In the genomic region with DNA sequence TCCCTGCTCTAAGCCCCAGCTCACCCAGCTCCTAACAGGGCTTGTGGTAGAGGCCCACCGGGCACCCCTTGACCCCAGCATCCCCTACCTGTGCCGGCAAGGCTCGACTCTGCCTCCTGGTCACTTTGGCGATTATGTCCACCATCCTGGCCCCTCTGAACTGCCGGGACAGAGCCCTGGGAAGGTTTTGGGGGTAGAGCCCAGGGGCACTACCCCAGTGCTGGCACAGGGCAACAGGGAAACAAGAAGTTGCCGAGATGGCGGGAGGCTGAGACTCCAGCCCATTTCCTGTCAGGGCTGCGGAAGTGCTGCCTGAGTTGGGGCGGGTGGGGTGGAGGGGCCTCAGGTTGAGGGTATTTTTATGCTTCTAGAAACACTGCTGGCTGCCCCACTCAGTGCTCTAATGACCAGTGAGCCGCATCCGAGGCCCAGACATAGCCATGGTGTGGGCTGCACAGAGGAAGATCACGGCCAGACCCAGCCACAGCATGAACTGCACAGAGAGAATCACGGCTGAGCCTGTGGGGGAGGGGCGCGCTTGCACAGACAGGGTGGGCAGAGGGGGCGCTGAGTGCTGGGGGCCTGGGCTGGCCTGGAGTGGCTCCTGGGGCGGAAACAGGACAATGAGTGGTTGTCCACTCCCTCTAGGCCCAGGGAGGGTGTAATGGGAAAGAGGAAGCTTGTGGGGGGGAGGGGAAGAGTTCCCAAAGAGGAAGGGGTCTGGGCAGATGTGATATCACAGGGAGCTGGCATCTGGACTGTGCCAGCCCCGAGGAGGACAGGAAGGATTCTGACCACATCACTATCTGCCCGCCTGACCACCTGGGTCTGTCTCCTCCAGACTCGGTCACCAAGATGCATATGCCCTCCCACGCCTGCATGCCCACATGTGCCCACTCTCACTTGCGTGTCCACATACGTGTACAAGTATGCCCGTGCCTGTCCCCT, we compare ENCODE assay signal across 1 cellular context.
TF ChIP-seq lines count a peak whose summit lies in the region.

No MANE protein-coding gene starts in this region.

TF ChIP-seq in GM12878, 131 proteins besides CTCF, POLR2A, EP300 and RAD21 (continued from another document and continues in another):
- TF ChIP-seq, protein P1, sequence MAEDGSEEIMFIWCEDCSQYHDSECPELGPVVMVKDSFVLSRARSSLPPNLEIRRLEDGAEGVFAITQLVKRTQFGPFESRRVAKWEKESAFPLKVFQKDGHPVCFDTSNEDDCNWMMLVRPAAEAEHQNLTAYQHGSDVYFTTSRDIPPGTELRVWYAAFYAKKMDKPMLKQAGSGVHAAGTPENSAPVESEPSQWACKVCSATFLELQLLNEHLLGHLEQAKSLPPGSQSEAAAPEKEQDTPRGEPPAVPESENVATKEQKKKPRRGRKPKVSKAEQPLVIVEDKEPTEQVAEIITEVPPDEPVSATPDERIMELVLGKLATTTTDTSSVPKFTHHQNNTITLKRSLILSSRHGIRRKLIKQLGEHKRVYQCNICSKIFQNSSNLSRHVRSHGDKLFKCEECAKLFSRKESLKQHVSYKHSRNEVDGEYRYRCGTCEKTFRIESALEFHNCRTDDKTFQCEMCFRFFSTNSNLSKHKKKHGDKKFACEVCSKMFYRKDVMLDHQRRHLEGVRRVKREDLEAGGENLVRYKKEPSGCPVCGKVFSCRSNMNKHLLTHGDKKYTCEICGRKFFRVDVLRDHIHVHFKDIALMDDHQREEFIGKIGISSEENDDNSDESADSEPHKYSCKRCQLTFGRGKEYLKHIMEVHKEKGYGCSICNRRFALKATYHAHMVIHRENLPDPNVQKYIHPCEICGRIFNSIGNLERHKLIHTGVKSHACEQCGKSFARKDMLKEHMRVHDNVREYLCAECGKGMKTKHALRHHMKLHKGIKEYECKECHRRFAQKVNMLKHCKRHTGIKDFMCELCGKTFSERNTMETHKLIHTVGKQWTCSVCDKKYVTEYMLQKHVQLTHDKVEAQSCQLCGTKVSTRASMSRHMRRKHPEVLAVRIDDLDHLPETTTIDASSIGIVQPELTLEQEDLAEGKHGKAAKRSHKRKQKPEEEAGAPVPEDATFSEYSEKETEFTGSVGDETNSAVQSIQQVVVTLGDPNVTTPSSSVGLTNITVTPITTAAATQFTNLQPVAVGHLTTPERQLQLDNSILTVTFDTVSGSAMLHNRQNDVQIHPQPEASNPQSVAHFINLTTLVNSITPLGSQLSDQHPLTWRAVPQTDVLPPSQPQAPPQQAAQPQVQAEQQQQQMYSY (CRISPR knock-in tag; IDR thresholded peaks at IDR 0.05) = no peak
- TF ChIP-seq SIN3A (IDR thresholded peaks at IDR 0.05; ENCODE audit: low read depth, low read length) = no peak
- TF ChIP-seq RBBP5 (conservative IDR thresholded peaks at IDR 0.05) = no peak
- TF ChIP-seq ZSCAN29 (IDR thresholded peaks at IDR 0.05) = no peak
- no peak for TF ChIP-seq RFX5 (IDR thresholded peaks at IDR 0.05; ENCODE audit: low read depth, low read length)
- no peak for TF ChIP-seq SIX5 (IDR thresholded peaks at IDR 0.05; ENCODE audit: low read depth, low read length, severe bottlenecking)
- TF ChIP-seq CBX3 (IDR thresholded peaks at IDR 0.05; ENCODE audit: borderline replicate concordance, low read depth) = no peak
- no peak for TF ChIP-seq MTA2 (IDR thresholded peaks at IDR 0.05; ENCODE audit: low read depth)
- no peak for TF ChIP-seq KLF5 (IDR thresholded peaks at IDR 0.05; ENCODE audit: partially characterized antibody)
- TF ChIP-seq ZNF274 (IDR thresholded peaks at IDR 0.05; ENCODE audit: insufficient read depth, insufficient read length) = no peak
- TF ChIP-seq NR2F1 (conservative IDR thresholded peaks at IDR 0.05) = peak; percentile 77; the same call in 1 of the 2 replicates
- TF ChIP-seq FOXK2 (IDR thresholded peaks at IDR 0.05) = no peak
- no peak for TF ChIP-seq SREBF1 (IDR thresholded peaks at IDR 0.05; ENCODE audit: low read length)
- 0 out of 2 replicates have a peak, but pooled peaks have one; percentile 11 for TF ChIP-seq MXI1 (IDR thresholded peaks at IDR 0.05; ENCODE audit: low read depth, low read length)
- TF ChIP-seq YBX1 (IDR thresholded peaks at IDR 0.05) = no peak
- TF ChIP-seq MEF2A (IDR thresholded peaks at IDR 0.05; ENCODE audit: insufficient read depth, low read depth, low read length) = no peak
- TF ChIP-seq, protein P2, sequence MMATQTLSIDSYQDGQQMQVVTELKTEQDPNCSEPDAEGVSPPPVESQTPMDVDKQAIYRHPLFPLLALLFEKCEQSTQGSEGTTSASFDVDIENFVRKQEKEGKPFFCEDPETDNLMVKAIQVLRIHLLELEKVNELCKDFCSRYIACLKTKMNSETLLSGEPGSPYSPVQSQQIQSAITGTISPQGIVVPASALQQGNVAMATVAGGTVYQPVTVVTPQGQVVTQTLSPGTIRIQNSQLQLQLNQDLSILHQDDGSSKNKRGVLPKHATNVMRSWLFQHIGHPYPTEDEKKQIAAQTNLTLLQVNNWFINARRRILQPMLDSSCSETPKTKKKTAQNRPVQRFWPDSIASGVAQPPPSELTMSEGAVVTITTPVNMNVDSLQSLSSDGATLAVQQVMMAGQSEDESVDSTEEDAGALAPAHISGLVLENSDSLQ (IDR thresholded peaks at IDR 0.05) = no peak
- TF ChIP-seq, protein P3, sequence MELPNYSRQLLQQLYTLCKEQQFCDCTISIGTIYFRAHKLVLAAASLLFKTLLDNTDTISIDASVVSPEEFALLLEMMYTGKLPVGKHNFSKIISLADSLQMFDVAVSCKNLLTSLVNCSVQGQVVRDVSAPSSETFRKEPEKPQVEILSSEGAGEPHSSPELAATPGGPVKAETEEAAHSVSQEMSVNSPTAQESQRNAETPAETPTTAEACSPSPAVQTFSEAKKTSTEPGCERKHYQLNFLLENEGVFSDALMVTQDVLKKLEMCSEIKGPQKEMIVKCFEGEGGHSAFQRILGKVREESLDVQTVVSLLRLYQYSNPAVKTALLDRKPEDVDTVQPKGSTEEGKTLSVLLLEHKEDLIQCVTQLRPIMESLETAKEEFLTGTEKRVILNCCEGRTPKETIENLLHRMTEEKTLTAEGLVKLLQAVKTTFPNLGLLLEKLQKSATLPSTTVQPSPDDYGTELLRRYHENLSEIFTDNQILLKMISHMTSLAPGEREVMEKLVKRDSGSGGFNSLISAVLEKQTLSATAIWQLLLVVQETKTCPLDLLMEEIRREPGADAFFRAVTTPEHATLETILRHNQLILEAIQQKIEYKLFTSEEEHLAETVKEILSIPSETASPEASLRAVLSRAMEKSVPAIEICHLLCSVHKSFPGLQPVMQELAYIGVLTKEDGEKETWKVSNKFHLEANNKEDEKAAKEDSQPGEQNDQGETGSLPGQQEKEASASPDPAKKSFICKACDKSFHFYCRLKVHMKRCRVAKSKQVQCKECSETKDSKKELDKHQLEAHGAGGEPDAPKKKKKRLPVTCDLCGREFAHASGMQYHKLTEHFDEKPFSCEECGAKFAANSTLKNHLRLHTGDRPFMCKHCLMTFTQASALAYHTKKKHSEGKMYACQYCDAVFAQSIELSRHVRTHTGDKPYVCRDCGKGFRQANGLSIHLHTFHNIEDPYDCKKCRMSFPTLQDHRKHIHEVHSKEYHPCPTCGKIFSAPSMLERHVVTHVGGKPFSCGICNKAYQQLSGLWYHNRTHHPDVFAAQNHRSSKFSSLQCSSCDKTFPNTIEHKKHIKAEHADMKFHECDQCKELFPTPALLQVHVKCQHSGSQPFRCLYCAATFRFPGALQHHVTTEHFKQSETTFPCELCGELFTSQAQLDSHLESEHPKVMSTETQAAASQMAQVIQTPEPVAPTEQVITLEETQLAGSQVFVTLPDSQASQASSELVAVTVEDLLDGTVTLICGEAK (IDR thresholded peaks at IDR 0.05; ENCODE audit: borderline replicate concordance) = peak; percentile 48; the same call in 1 of the 2 replicates
- TF ChIP-seq EZH2 (IDR thresholded peaks at IDR 0.05; ENCODE audit: borderline replicate concordance, control insufficient read depth, low read depth, low read length) = no peak
- peak; percentile 59; the same call in 1 of the 2 replicates for TF ChIP-seq POLR2AphosphoS2 (IDR thresholded peaks at IDR 0.05; ENCODE audit: low read depth, low read length)
- TF ChIP-seq JUND (IDR thresholded peaks at IDR 0.05; ENCODE audit: low read depth, low read length) = no peak
- no peak for TF ChIP-seq NFIC (IDR thresholded peaks at IDR 0.05; ENCODE audit: low read depth, low read length)
- TF ChIP-seq IRF4 (IDR thresholded peaks at IDR 0.05; ENCODE audit: low read depth, low read length) = no peak
- no peak for TF ChIP-seq MYB (IDR thresholded peaks at IDR 0.05; ENCODE audit: borderline replicate concordance, low read depth, low read length)
- TF ChIP-seq, protein P4, sequence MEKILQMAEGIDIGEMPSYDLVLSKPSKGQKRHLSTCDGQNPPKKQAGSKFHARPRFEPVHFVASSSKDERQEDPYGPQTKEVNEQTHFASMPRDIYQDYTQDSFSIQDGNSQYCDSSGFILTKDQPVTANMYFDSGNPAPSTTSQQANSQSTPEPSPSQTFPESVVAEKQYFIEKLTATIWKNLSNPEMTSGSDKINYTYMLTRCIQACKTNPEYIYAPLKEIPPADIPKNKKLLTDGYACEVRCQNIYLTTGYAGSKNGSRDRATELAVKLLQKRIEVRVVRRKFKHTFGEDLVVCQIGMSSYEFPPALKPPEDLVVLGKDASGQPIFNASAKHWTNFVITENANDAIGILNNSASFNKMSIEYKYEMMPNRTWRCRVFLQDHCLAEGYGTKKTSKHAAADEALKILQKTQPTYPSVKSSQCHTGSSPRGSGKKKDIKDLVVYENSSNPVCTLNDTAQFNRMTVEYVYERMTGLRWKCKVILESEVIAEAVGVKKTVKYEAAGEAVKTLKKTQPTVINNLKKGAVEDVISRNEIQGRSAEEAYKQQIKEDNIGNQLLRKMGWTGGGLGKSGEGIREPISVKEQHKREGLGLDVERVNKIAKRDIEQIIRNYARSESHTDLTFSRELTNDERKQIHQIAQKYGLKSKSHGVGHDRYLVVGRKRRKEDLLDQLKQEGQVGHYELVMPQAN (conservative IDR thresholded peaks at IDR 0.05) = no peak
- no peak for TF ChIP-seq HDAC2 (IDR thresholded peaks at IDR 0.05)
- TF ChIP-seq, protein P5, sequence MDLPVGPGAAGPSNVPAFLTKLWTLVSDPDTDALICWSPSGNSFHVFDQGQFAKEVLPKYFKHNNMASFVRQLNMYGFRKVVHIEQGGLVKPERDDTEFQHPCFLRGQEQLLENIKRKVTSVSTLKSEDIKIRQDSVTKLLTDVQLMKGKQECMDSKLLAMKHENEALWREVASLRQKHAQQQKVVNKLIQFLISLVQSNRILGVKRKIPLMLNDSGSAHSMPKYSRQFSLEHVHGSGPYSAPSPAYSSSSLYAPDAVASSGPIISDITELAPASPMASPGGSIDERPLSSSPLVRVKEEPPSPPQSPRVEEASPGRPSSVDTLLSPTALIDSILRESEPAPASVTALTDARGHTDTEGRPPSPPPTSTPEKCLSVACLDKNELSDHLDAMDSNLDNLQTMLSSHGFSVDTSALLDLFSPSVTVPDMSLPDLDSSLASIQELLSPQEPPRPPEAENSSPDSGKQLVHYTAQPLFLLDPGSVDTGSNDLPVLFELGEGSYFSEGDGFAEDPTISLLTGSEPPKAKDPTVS (IDR thresholded peaks at IDR 0.05; ENCODE audit: low read depth, low read length) = no peak
- TF ChIP-seq KDM1A (IDR thresholded peaks at IDR 0.05; ENCODE audit: borderline replicate concordance) = no peak
- TF ChIP-seq ZNF217 (IDR thresholded peaks at IDR 0.05) = no peak
- TF ChIP-seq ZNF24 (IDR thresholded peaks at IDR 0.05) = no peak
- TF ChIP-seq NRF1 (conservative IDR thresholded peaks at IDR 0.05; ENCODE audit: low read depth, low read length) = no peak
- no peak for TF ChIP-seq SMC3 (IDR thresholded peaks at IDR 0.05; ENCODE audit: borderline replicate concordance, low read length)
- TF ChIP-seq NR2C2 (IDR thresholded peaks at IDR 0.05; ENCODE audit: borderline replicate concordance, control insufficient read depth, insufficient read length, low read depth) = no peak
- TF ChIP-seq, protein P6, sequence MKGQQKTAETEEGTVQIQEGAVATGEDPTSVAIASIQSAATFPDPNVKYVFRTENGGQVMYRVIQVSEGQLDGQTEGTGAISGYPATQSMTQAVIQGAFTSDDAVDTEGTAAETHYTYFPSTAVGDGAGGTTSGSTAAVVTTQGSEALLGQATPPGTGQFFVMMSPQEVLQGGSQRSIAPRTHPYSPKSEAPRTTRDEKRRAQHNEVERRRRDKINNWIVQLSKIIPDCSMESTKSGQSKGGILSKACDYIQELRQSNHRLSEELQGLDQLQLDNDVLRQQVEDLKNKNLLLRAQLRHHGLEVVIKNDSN (IDR thresholded peaks at IDR 0.05; ENCODE audit: borderline replicate concordance, extremely low read length, insufficient read depth, low read depth, low read length) = no peak
- TF ChIP-seq, protein P7, sequence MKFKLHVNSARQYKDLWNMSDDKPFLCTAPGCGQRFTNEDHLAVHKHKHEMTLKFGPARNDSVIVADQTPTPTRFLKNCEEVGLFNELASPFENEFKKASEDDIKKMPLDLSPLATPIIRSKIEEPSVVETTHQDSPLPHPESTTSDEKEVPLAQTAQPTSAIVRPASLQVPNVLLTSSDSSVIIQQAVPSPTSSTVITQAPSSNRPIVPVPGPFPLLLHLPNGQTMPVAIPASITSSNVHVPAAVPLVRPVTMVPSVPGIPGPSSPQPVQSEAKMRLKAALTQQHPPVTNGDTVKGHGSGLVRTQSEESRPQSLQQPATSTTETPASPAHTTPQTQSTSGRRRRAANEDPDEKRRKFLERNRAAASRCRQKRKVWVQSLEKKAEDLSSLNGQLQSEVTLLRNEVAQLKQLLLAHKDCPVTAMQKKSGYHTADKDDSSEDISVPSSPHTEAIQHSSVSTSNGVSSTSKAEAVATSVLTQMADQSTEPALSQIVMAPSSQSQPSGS (IDR thresholded peaks at IDR 0.05; ENCODE audit: low read length) = no peak
- TF ChIP-seq ETV6 (conservative IDR thresholded peaks at IDR 0.05 in 1 of 2, IDR thresholded peaks at IDR 0.05 in 1 of 2; ENCODE audit: borderline replicate concordance in 1 of 2, low read depth in 1 of 2) = peak in 1 of 2 experiments; percentile 71; a peak in 2 of 4 replicates
- no peak for TF ChIP-seq FOS (IDR thresholded peaks at IDR 0.05; ENCODE audit: borderline replicate concordance, extremely low read depth, insufficient read length)
- no peak for TF ChIP-seq LARP7 (IDR thresholded peaks at IDR 0.05)
- TF ChIP-seq, protein P8, sequence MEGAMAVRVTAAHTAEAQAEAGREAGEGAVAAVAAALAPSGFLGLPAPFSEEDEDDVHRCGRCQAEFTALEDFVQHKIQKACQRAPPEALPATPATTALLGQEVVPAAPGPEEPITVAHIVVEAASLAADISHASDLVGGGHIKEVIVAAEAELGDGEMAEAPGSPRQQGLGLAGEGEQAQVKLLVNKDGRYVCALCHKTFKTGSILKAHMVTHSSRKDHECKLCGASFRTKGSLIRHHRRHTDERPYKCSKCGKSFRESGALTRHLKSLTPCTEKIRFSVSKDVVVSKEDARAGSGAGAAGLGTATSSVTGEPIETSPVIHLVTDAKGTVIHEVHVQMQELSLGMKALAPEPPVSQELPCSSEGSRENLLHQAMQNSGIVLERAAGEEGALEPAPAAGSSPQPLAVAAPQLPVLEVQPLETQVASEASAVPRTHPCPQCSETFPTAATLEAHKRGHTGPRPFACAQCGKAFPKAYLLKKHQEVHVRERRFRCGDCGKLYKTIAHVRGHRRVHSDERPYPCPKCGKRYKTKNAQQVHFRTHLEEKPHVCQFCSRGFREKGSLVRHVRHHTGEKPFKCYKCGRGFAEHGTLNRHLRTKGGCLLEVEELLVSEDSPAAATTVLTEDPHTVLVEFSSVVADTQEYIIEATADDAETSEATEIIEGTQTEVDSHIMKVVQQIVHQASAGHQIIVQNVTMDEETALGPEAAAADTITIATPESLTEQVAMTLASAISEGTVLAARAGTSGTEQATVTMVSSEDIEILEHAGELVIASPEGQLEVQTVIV (IDR thresholded peaks at IDR 0.05; ENCODE audit: borderline replicate concordance, partially characterized antibody) = no peak
- TF ChIP-seq CREM (IDR thresholded peaks at IDR 0.05; ENCODE audit: low read depth) = peak; percentile 42; the same call in 1 of the 2 replicates
- no peak for TF ChIP-seq SP1 (IDR thresholded peaks at IDR 0.05; ENCODE audit: low read depth, low read length)
- no peak for TF ChIP-seq KAT2A (conservative IDR thresholded peaks at IDR 0.05; ENCODE audit: control insufficient read depth, low read depth, low read length)
- peak; percentile 73; the same call in 1 of the 2 replicates for TF ChIP-seq YY1 (IDR thresholded peaks at IDR 0.05; ENCODE audit: low read depth, low read length)
